ENCODE assay signal across 13 cellular contexts in the genomic region with DNA sequence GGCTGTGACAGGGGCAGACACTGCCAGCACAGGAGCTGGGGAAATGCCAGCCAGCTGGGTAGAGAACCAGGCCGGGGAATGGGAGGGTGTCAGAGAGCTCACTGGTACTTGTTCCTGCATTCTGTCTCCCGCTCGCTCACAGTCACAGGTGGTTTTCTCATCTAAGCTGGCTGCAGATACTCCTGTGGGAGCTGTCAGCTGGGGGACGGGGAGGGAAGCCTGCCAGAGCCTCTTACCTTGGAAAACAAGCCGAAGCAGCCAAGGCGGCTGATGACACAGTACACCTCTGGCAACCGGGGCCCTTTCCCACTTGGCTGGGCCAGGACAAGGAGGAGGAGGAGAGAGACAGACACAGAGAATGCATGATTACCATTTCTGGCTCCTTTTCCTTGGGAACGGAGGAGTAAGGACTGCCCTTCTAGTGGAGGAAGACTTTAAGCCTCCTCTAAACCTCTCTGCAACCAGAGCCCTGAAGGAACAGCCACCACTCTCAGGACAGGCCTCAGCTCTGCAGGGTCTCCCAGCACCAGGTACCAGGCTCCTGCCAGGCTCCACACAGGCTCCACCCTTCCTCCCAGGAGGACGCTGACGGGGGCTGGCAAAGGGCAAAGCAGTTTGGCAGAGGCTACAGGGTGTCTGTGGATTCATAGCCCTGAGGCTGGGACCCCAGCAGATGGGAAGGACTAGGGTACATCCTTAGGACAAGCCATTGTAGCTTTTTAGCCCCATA. TPM values are rescaled to one million over a fixed set of nuclear protein-coding genes. Genes with fewer than 3 reads are reported as not detected.
DNase-seq lines count a peak whose midpoint lies in the region; ATAC-seq and TF ChIP-seq lines count a peak whose summit lies in the region.
"Had no signal": no experiment of that assay in that cellular context is flagged by ENCODE, and none has a peak within 500 bp of the region (broad histone marks: within the 10 kb centered on the region; RNA-seq: fewer than 3 reads in every experiment).

No MANE protein-coding gene starts in this region.

- no peaks in the 10 kb centered on the region for H3K9me3 ChIP-seq in subcutaneous abdominal adipose tissue (ENCODE audit: control insufficient read depth in 5 of 5, low read length in 5 of 5)

- peaks cover 8 to 52% (median 31%) of the 10 kb centered on the region in 5 donors for H3K4me1 ChIP-seq in subcutaneous abdominal adipose tissue (ENCODE audit: control insufficient read depth in 5 of 5, insufficient read depth in 5 of 5, low read length in 5 of 5)

- DNase-seq in NCI-H1092 (lab: John Stamatoyannopoulos, UW): peak; percentile 54
- DNase-seq in astrocyte of the cerebellum (ENCODE audit: low read depth): peak; percentile 54
- DNase-seq in left kidney (ENCODE audit: low read depth, low spot score): peak; percentile 24
- DNase-seq in SIG-M5 (lab: John Stamatoyannopoulos, UW): no peak
- DNase-seq in posterior vena cava (ENCODE audit: low spot score): no peak
- DNase-seq: activated gamma-delta T cell treated with Interleukin-2 at 50 U/mL for 16 hours; effector CD8-positive, alpha-beta T cell; naive B cell; NCI-H1436; stimulated activated CD4-positive, alpha-beta T cell treated with anti-CD3 and anti-CD28 coated beads, Interleukin-2, amount 100 ng/mL, for 24 hours had no signal

- peaks cover 0 to 38% (median 31%) of the 10 kb centered on the region in 5 donors for H3K36me3 ChIP-seq in subcutaneous abdominal adipose tissue (ENCODE audit: control insufficient read depth in 5 of 5, insufficient read depth in 5 of 5, low read length in 5 of 5)

- no peak overlapping the region for H3K4me3 ChIP-seq in astrocyte of the cerebellum (ENCODE audit: low read depth, low read length)
- peak overlapping the region in 2 of 5 donors; percentile 12 to 29 for H3K4me3 ChIP-seq in subcutaneous abdominal adipose tissue (ENCODE audit: low read depth in 1 of 5, low read length in 5 of 5)

- in situ Hi-C loops in astrocyte of the cerebellum (cut with HindIII; ENCODE audit: low sequenced_read_pairs): no loop called here

- intact Hi-C loops in posterior vena cava (cut with DNase I): loop anchor here in 1 of 2 donors (5.0 kb wide), 1 partner anchor 60 kb away; no protein-coding TSS in a partner anchor

- no peak for TF ChIP-seq CTCF in astrocyte of the cerebellum (IDR thresholded peaks at IDR 0.05; ENCODE audit: low read depth, low read length, missing control alignments)

- peak overlapping the region in 2 of 5 donors; percentile 9 to 14 for H3K9ac ChIP-seq in subcutaneous abdominal adipose tissue (ENCODE audit: low read length in 5 of 5)

- ATAC-seq in HG03378 (IDR thresholded peaks at IDR 0.05; ENCODE audit: unreplicated experiment) (no peak), HG03097 (IDR thresholded peaks at IDR 0.05; ENCODE audit: low FRiP score, unreplicated experiment) (no peak)

- H3K27ac ChIP-seq in subcutaneous abdominal adipose tissue (ENCODE audit: low read depth, low read length): peak overlapping the region; percentile 75

- H3K27me3 ChIP-seq in subcutaneous abdominal adipose tissue (ENCODE audit: control insufficient read depth in 5 of 5, insufficient read depth in 4 of 5, low read length in 5 of 5): no peaks in the 10 kb centered on the region

RNA-seq across cellular contexts. Expression of gene RPL27A, which starts 25.1 kb away (rescaled TPM):
- 100 to 1,000 TPM; 610 to 698 TPM for total RNA-seq in posterior vena cava

RNA-seq across cellular contexts. Expression of gene TRIM66, which starts 25.2 kb away (rescaled TPM):
- 10 to 100 TPM in 1 of 2 donors, 1 to 10 TPM in 1; 5.9 to 13.4 TPM for total RNA-seq in posterior vena cava

Comparison
In these comparisons a context has a peak if more than half of its experiments do, and no peak if none do; other contexts are left out.
1. DNase-seq: peak in NCI-H1092 (single experiment), astrocyte of the cerebellum (single experiment) and left kidney (single experiment); none in SIG-M5 (single experiment) and posterior vena cava (single experiment).